1 cellular context compared by ENCODE assay signal in the genomic region with DNA sequence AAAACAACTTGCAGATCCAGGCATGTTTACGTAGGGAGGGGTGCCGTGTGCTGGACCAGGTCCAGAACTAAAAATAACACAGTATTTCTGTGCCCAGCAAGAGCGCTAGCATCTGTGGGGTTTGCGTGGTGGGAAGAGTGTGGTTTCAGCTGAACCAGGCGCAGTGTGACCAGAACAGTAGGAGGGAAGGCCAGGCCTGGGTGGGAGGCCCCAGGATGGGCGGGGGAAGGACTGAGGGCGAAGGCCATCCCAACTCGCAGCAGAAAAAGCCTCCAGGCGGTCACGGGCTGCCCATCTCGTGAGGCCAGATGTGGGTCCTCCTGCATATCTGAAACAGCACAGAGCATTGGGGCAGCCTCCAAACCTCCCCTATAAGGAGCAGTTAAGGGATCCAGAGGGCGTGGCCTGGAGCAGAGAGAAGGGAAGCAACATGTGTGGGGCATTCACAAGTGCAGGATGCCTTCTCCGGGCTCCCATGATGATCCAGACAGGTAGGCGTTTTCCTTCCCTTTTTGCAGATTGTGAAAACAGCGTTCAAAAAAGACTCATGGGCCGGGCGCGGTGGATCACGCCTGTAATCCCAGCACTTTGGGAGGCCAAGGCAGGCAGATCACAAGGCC.
A peak's percentile ranks its signal among the peaks of the same experiment; 100 is the strongest.
TF ChIP-seq lines count a peak whose summit lies in the region.

No MANE protein-coding gene starts in this region.

TF ChIP-seq in HepG2, 621 proteins besides CTCF, POLR2A, EP300 and RAD21 (continued from another document and continues in another):
- TF ChIP-seq, protein P1, sequence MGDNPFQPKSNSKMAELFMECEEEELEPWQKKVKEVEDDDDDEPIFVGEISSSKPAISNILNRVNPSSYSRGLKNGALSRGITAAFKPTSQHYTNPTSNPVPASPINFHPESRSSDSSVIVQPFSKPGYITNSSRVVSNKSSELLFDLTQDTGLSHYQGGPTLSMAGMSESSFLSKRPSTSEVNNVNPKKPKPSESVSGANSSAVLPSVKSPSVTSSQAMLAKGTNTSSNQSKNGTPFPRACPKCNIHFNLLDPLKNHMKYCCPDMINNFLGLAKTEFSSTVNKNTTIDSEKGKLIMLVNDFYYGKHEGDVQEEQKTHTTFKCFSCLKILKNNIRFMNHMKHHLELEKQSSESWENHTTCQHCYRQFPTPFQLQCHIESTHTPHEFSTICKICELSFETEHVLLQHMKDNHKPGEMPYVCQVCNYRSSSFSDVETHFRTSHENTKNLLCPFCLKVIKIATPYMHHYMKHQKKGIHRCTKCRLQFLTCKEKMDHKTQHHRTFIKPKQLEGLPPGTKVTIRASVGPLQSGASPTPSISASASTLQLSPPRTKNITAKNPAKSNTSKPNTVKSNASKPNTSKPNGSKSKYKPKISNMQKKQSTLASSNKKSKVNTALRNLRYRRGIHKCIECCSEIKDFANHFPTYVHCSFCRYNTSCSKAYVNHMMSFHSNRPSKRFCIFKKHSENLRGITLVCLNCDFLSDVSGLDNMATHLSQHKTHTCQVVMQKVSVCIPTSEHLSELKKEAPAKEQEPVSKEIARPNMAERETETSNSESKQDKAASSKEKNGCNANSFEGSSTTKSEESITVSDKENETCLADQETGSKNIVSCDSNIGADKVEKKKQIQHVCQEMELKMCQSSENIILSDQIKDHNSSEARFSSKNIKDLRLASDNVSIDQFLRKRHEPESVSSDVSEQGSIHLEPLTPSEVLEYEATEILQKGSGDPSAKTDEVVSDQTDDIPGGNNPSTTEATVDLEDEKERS (CRISPR knock-in tag; IDR thresholded peaks at IDR 0.05), result no peak
- TF ChIP-seq ZNF558 (CRISPR knock-in tag; IDR thresholded peaks at IDR 0.05; ENCODE audit: borderline replicate concordance) (no peak), AGO1 (IDR thresholded peaks at IDR 0.05; ENCODE audit: low read depth, low read length, poor library complexity, severe bottlenecking) (no peak), ZNF816 (CRISPR knock-in tag; IDR thresholded peaks at IDR 0.05; ENCODE audit: borderline replicate concordance) (no peak), AGO2 (optimal IDR thresholded peaks at IDR 0.05; ENCODE audit: low read depth, low read length) (no peak), ZKSCAN1 (IDR thresholded peaks at IDR 0.05; ENCODE audit: low read length) (no peak), ZNF44 (CRISPR knock-in tag; IDR thresholded peaks at IDR 0.05) (no peak), ZNF7 (CRISPR knock-in tag; IDR thresholded peaks at IDR 0.05) (no peak), LCORL (IDR thresholded peaks at IDR 0.05) (no peak), LCORL (CRISPR knock-in tag; IDR thresholded peaks at IDR 0.05) (peak; percentile 59; the same call in 1 of the 2 replicates), SNAPC2 (CRISPR knock-in tag; IDR thresholded peaks at IDR 0.05) (no peak), SETDB1 (CRISPR knock-in tag; IDR thresholded peaks at IDR 0.05; ENCODE audit: borderline replicate concordance) (no peak), FIP1L1 (IDR thresholded peaks at IDR 0.05; ENCODE audit: borderline replicate concordance, insufficient read depth, low read depth, low read length) (no peak), TGIF2 (CRISPR knock-in tag; IDR thresholded peaks at IDR 0.05) (no peak), DPF2 (CRISPR knock-in tag; IDR thresholded peaks at IDR 0.05; ENCODE audit: borderline replicate concordance, low read depth) (peak; percentile 52; the same call in 1 of the 2 replicates), ZNF562 (CRISPR knock-in tag; IDR thresholded peaks at IDR 0.05; ENCODE audit: borderline replicate concordance) (no peak), MIER3 (CRISPR knock-in tag; IDR thresholded peaks at IDR 0.05; ENCODE audit: borderline replicate concordance) (no peak), SP4 (CRISPR knock-in tag; IDR thresholded peaks at IDR 0.05) (no peak), ZNF138 (CRISPR knock-in tag; IDR thresholded peaks at IDR 0.05; ENCODE audit: low read depth) (no peak), ZNF3 (CRISPR knock-in tag; IDR thresholded peaks at IDR 0.05) (no peak), PPARG (CRISPR knock-in tag; conservative IDR thresholded peaks at IDR 0.05) (no peak), HOXD1 (CRISPR knock-in tag; IDR thresholded peaks at IDR 0.05) (no peak), HOXA7 (CRISPR knock-in tag; IDR thresholded peaks at IDR 0.05) (no peak), FOXA1 (IDR thresholded peaks at IDR 0.05) (no peak), FOXA1 (CRISPR knock-in tag; IDR thresholded peaks at IDR 0.05) (peak; percentile 19; the same call in 1 of the 2 replicates), SOX6 (IDR thresholded peaks at IDR 0.05) (no peak), SOX6 (CRISPR knock-in tag; IDR thresholded peaks at IDR 0.05) (no peak), ZBTB20 (CRISPR knock-in tag; IDR thresholded peaks at IDR 0.05; ENCODE audit: borderline replicate concordance, low read depth) (no peak), ISX (CRISPR knock-in tag; conservative IDR thresholded peaks at IDR 0.05) (no peak)
- TF ChIP-seq, protein P2, sequence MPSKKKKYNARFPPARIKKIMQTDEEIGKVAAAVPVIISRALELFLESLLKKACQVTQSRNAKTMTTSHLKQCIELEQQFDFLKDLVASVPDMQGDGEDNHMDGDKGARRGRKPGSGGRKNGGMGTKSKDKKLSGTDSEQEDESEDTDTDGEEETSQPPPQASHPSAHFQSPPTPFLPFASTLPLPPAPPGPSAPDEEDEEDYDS (CRISPR knock-in tag; IDR thresholded peaks at IDR 0.05), result peak; percentile 62
- TF ChIP-seq, protein P3, sequence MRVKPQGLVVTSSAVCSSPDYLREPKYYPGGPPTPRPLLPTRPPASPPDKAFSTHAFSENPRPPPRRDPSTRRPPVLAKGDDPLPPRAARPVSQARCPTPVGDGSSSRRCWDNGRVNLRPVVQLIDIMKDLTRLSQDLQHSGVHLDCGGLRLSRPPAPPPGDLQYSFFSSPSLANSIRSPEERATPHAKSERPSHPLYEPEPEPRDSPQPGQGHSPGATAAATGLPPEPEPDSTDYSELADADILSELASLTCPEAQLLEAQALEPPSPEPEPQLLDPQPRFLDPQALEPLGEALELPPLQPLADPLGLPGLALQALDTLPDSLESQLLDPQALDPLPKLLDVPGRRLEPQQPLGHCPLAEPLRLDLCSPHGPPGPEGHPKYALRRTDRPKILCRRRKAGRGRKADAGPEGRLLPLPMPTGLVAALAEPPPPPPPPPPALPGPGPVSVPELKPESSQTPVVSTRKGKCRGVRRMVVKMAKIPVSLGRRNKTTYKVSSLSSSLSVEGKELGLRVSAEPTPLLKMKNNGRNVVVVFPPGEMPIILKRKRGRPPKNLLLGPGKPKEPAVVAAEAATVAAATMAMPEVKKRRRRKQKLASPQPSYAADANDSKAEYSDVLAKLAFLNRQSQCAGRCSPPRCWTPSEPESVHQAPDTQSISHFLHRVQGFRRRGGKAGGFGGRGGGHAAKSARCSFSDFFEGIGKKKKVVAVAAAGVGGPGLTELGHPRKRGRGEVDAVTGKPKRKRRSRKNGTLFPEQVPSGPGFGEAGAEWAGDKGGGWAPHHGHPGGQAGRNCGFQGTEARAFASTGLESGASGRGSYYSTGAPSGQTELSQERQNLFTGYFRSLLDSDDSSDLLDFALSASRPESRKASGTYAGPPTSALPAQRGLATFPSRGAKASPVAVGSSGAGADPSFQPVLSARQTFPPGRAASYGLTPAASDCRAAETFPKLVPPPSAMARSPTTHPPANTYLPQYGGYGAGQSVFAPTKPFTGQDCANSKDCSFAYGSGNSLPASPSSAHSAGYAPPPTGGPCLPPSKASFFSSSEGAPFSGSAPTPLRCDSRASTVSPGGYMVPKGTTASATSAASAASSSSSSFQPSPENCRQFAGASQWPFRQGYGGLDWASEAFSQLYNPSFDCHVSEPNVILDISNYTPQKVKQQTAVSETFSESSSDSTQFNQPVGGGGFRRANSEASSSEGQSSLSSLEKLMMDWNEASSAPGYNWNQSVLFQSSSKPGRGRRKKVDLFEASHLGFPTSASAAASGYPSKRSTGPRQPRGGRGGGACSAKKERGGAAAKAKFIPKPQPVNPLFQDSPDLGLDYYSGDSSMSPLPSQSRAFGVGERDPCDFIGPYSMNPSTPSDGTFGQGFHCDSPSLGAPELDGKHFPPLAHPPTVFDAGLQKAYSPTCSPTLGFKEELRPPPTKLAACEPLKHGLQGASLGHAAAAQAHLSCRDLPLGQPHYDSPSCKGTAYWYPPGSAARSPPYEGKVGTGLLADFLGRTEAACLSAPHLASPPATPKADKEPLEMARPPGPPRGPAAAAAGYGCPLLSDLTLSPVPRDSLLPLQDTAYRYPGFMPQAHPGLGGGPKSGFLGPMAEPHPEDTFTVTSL (CRISPR knock-in tag; IDR thresholded peaks at IDR 0.05; ENCODE audit: borderline replicate concordance), result no peak
- TF ChIP-seq, protein P4, sequence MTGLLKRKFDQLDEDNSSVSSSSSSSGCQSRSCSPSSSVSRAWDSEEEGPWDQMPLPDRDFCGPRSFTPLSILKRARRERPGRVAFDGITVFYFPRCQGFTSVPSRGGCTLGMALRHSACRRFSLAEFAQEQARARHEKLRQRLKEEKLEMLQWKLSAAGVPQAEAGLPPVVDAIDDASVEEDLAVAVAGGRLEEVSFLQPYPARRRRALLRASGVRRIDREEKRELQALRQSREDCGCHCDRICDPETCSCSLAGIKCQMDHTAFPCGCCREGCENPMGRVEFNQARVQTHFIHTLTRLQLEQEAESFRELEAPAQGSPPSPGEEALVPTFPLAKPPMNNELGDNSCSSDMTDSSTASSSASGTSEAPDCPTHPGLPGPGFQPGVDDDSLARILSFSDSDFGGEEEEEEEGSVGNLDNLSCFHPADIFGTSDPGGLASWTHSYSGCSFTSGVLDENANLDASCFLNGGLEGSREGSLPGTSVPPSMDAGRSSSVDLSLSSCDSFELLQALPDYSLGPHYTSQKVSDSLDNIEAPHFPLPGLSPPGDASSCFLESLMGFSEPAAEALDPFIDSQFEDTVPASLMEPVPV (CRISPR knock-in tag; IDR thresholded peaks at IDR 0.05), result 0 out of 2 replicates have a peak, but pooled peaks have one; percentile 65
- TF ChIP-seq, protein P5, sequence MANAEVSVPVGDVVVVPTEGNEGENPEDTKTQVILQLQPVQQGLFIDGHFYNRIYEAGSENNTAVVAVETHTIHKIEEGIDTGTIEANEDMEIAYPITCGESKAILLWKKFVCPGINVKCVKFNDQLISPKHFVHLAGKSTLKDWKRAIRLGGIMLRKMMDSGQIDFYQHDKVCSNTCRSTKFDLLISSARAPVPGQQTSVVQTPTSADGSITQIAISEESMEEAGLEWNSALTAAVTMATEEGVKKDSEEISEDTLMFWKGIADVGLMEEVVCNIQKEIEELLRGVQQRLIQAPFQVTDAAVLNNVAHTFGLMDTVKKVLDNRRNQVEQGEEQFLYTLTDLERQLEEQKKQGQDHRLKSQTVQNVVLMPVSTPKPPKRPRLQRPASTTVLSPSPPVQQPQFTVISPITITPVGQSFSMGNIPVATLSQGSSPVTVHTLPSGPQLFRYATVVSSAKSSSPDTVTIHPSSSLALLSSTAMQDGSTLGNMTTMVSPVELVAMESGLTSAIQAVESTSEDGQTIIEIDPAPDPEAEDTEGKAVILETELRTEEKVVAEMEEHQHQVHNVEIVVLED (CRISPR knock-in tag; IDR thresholded peaks at IDR 0.05; ENCODE audit: borderline replicate concordance), result no peak
- TF ChIP-seq, protein P6, sequence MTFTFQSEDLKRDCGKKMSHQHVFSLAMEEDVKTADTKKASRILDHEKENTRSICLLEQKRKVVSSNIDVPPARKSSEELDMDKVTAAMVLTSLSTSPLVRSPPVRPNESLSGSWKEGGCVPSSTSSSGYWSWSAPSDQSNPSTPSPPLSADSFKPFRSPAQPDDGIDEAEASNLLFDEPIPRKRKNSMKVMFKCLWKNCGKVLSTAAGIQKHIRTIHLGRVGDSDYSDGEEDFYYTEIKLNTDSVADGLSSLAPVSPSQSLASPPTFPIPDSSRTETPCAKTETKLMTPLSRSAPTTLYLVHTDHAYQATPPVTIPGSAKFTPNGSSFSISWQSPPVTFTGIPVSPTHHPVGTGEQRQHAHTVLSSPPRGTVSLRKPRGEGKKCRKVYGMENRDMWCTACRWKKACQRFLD (CRISPR knock-in tag; IDR thresholded peaks at IDR 0.05; ENCODE audit: borderline replicate concordance), result no peak
- TF ChIP-seq, protein P7, sequence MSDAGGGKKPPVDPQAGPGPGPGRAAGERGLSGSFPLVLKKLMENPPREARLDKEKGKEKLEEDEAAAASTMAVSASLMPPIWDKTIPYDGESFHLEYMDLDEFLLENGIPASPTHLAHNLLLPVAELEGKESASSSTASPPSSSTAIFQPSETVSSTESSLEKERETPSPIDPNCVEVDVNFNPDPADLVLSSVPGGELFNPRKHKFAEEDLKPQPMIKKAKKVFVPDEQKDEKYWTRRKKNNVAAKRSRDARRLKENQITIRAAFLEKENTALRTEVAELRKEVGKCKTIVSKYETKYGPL (CRISPR knock-in tag; IDR thresholded peaks at IDR 0.05), result no peak
- TF ChIP-seq, protein P8, sequence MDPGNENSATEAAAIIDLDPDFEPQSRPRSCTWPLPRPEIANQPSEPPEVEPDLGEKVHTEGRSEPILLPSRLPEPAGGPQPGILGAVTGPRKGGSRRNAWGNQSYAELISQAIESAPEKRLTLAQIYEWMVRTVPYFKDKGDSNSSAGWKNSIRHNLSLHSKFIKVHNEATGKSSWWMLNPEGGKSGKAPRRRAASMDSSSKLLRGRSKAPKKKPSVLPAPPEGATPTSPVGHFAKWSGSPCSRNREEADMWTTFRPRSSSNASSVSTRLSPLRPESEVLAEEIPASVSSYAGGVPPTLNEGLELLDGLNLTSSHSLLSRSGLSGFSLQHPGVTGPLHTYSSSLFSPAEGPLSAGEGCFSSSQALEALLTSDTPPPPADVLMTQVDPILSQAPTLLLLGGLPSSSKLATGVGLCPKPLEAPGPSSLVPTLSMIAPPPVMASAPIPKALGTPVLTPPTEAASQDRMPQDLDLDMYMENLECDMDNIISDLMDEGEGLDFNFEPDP (CRISPR knock-in tag; conservative IDR thresholded peaks at IDR 0.05), result no peak
- TF ChIP-seq, protein P9, sequence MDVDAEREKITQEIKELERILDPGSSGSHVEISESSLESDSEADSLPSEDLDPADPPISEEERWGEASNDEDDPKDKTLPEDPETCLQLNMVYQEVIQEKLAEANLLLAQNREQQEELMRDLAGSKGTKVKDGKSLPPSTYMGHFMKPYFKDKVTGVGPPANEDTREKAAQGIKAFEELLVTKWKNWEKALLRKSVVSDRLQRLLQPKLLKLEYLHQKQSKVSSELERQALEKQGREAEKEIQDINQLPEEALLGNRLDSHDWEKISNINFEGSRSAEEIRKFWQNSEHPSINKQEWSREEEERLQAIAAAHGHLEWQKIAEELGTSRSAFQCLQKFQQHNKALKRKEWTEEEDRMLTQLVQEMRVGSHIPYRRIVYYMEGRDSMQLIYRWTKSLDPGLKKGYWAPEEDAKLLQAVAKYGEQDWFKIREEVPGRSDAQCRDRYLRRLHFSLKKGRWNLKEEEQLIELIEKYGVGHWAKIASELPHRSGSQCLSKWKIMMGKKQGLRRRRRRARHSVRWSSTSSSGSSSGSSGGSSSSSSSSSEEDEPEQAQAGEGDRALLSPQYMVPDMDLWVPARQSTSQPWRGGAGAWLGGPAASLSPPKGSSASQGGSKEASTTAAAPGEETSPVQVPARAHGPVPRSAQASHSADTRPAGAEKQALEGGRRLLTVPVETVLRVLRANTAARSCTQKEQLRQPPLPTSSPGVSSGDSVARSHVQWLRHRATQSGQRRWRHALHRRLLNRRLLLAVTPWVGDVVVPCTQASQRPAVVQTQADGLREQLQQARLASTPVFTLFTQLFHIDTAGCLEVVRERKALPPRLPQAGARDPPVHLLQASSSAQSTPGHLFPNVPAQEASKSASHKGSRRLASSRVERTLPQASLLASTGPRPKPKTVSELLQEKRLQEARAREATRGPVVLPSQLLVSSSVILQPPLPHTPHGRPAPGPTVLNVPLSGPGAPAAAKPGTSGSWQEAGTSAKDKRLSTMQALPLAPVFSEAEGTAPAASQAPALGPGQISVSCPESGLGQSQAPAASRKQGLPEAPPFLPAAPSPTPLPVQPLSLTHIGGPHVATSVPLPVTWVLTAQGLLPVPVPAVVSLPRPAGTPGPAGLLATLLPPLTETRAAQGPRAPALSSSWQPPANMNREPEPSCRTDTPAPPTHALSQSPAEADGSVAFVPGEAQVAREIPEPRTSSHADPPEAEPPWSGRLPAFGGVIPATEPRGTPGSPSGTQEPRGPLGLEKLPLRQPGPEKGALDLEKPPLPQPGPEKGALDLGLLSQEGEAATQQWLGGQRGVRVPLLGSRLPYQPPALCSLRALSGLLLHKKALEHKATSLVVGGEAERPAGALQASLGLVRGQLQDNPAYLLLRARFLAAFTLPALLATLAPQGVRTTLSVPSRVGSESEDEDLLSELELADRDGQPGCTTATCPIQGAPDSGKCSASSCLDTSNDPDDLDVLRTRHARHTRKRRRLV (CRISPR knock-in tag; IDR thresholded peaks at IDR 0.05), result no peak
